Comparison of ENCODE assay signal across 8 cellular contexts in the genomic region with DNA sequence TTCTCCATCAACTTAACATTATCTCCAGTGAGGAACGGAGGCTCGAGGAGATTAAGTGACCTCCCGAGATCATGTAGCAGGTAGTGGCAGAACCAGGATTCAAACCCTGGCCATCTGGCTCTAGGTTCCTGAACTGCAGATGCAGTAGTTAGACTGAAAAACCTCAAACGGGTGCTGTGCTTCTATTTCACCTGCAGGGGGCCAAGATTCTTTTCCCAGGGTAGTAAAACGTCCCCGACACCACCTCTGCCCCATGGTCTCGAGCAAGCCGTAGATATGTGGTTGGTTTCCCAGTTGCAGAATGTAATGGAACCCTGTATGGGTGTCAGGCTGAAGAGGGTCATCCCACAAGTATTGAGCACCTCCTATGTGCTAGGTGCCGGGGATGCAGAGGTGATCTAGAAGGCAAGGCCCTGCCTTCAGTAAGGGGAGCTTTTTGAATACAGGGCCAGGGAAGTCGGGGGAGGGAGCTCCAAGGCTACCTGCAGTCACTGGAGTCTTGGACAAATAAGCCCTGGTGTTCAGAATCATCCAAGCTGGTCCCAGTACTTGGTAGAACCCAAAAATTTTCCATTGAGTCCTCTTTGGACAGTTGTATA.
A peak's percentile ranks its signal among the peaks of the same experiment; 100 is the strongest.
DNase-seq lines count a peak whose midpoint lies in the region; ATAC-seq and TF ChIP-seq lines count a peak whose summit lies in the region.

No MANE protein-coding gene starts in this region.

- DNase-seq in ACHN: peak; percentile 35
- DNase-seq in GM10248 (ENCODE audit: extremely low spot score): peak; percentile 36
- DNase-seq in RKO (ENCODE audit: low spot score): peak; percentile 45
- no peak for DNase-seq in fibroblast of the aortic adventitia (ENCODE audit: low read depth)
- no peak for DNase-seq in SKM-1 (lab: John Stamatoyannopoulos, UW; ENCODE audit: unreplicated experiment)
- no peak for DNase-seq in AG08395 (ENCODE audit: low spot score)
- no peak for DNase-seq in HPDE6-E6E7 (ENCODE audit: extremely low spot score)

- TF ChIP-seq CTCF in GM10248 (IDR thresholded peaks at IDR 0.05; ENCODE audit: control extremely low read depth, extremely low read depth, low read depth, missing control alignments) (peak; percentile 18), fibroblast of the aortic adventitia (IDR thresholded peaks at IDR 0.05; ENCODE audit: insufficient read depth, low read length) (peak; percentile 36)

- CTCF ChIA-PET in GM10248 (lab: Yijun Ruan, JAX): interaction anchor here (0.7 to 2.9 kb wide), 15 partner anchors 9 to 419 kb away, joined by 3 to 13 read pairs (median 3); no protein-coding TSS in a partner anchor

- no peak overlapping the region for H3K4me3 ChIP-seq in fibroblast of the aortic adventitia (ENCODE audit: low read depth, low read length)

- POLR2A ChIA-PET in GM10248 (lab: Yijun Ruan, JAX): no interaction called here

- ATAC-seq in GM19351 (IDR thresholded peaks at IDR 0.05; ENCODE audit: unreplicated experiment): no peak

- in situ Hi-C loops in ACHN (cut with HindIII; ENCODE audit: low pct_ligation_motif_present, low pct_unique_long_range_greater_than_20kb, low sequenced_read_pairs): no loop called here

Comparison
In these comparisons a context has a peak if more than half of its experiments do, and no peak if none do; other contexts are left out.
1. DNase-seq: peak in ACHN (single experiment), GM10248 (single experiment) and RKO (single experiment); none in fibroblast of the aortic adventitia (single experiment), SKM-1 (single experiment), AG08395 (single experiment) and HPDE6-E6E7 (single experiment).